ENCODE assay signal across 11 cellular contexts in the genomic region with DNA sequence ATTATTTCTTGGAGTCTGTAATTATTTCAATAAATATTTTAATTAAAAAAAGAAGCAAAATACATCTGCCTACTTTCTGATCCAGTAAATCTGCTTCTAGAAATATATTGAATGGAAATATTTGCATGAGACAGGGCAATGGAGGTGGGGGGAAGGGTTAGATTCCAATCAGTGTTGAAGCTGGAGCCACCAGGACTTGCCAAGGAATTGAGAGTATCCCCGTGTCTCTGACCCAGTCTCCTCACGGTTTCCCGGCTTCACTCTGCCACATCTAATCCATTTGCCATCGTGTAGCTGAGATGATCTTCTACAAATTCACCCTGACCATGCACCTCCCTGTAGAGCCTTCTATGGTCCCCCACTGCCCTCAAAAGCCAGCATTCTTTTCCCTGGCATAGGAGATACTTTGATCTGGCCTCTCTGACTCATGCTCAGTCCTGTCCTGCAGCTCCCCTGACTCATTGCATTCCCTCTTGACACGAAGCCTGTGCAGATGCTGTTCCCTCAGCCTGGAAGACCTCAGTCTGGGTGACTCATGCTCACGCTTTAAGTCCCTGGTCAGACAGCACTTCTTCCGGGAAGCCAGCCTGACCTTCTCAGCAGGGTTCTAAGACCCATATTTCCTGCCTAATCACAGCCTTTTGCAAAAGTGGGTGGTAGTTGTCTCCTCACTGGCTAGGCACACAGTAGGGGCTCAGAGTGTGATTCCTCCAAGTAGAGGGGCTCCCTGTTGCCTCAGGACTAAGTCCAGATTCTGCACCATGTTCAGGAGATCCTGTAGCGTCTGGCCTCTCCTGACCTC. TPM values are rescaled to one million over a fixed set of nuclear protein-coding genes. Genes with fewer than 3 reads are reported as not detected.
DNase-seq lines count a peak whose midpoint lies in the region; ATAC-seq, FAIRE-seq and TF ChIP-seq lines count a peak whose summit lies in the region.
"Had no signal": no experiment of that assay in that cellular context is flagged by ENCODE, and none has a peak within 500 bp of the region (broad histone marks: within the 10 kb centered on the region; RNA-seq: fewer than 3 reads in every experiment).

No MANE protein-coding gene starts in this region.

- H3K27me3 ChIP-seq in SJSA1 (replicated peaks): no peaks in the 10 kb centered on the region
- no peaks in the 10 kb centered on the region; the same call in 1 of the 2 replicates for H3K27me3 ChIP-seq in Karpas-422 (ENCODE audit: low read length)
- peaks cover 0 to 2% (median 0%) of the 10 kb centered on the region in 45 donors for H3K27me3 ChIP-seq in dorsolateral prefrontal cortex

- H3K79me2 ChIP-seq in Karpas-422 (ENCODE audit: low read length): no peaks in the 10 kb centered on the region

- TF ChIP-seq CTCF in fibroblast of villous mesenchyme (IDR thresholded peaks at IDR 0.05; ENCODE audit: insufficient read depth, low read depth, low read length): no peak
- TF ChIP-seq CTCF in dorsolateral prefrontal cortex (IDR thresholded peaks at IDR 0.05 in 54 of 56, conservative IDR thresholded peaks at IDR 0.05 in 2 of 56; ENCODE audit: low read depth in 1 of 56, partially characterized antibody in 56 of 56): no peak

- H3K4me1 ChIP-seq in SJSA1 (replicated peaks) (peaks cover 32% of the 10 kb centered on the region), Karpas-422 (ENCODE audit: low read length) (no peaks in the 10 kb centered on the region)

- H3K9me3 Mint-ChIP-seq in activated naive CD4-positive, alpha-beta T cell treated with anti-CD3 and anti-CD28 coated beads, Interleukin-2, amount 50 U/mL, for 72 hours: peaks cover 5% of the 10 kb centered on the region in 2 donors

- no peak for FAIRE-seq in urothelium cell line (lab: Jason Lieb, UNC)

- H4K20me1 ChIP-seq in Karpas-422 (ENCODE audit: insufficient read depth, low read depth, low read length): no peaks in the 10 kb centered on the region

- H3K4me3 ChIP-seq in SJSA1 (no peak overlapping the region), fibroblast of villous mesenchyme (ENCODE audit: low read depth, low read length) (no peak overlapping the region), Karpas-422 (ENCODE audit: low read length) (no peak overlapping the region), dorsolateral prefrontal cortex (no peak overlapping the region)

- H3K4me2 ChIP-seq in Karpas-422 (ENCODE audit: low read depth, low read length, poor library complexity, severe bottlenecking): no peak overlapping the region

- intact Hi-C loops in dorsolateral prefrontal cortex (cut with DNase I): loop anchor here in 1 of 2 donors (10.0 kb wide), 1 partner anchor 59 kb away; no protein-coding TSS in a partner anchor

- ATAC-seq in activated naive CD4-positive, alpha-beta T cell treated with anti-CD3 and anti-CD28 coated beads, Interleukin-2, amount 50 U/mL, for 72 hours: peak; percentile 68 to 99
- ATAC-seq in HG02973 (IDR thresholded peaks at IDR 0.05; ENCODE audit: unreplicated experiment): no peak
- ATAC-seq: CD8-positive, alpha-beta T cell had no signal

- H3K36me3 ChIP-seq in SJSA1 (no peaks in the 10 kb centered on the region), Karpas-422 (ENCODE audit: insufficient read depth, low read length) (no peaks in the 10 kb centered on the region)

- no peaks in the 10 kb centered on the region for H3K9me2 ChIP-seq in Karpas-422 (replicated peaks; ENCODE audit: insufficient read depth, low read length)

- peaks cover 2% of the 10 kb centered on the region; the same call in 1 of the 2 replicates for H3K9me3 ChIP-seq in SJSA1 (replicated peaks)
- H3K9me3 ChIP-seq in Karpas-422 (ENCODE audit: low read length): no peaks in the 10 kb centered on the region

- peak in 1 of 2 donors; percentile 67 for DNase-seq in activated naive CD4-positive, alpha-beta T cell treated with anti-CD3 and anti-CD28 coated beads, Interleukin-2, amount 50 U/mL, for 72 hours (ENCODE audit: low spot score in 2 of 2)
- no peak for DNase-seq in activated naive CD4-positive, alpha-beta T cell (lab: John Stamatoyannopoulos, UW)
- DNase-seq in SJSA1 (ENCODE audit: low read depth in 1 of 2, low spot score in 2 of 2) (peak; percentile 79 to 93), fibroblast of villous mesenchyme (ENCODE audit: low read depth) (peak; percentile 95), urothelium cell line (ENCODE audit: low spot score) (peak; percentile 95), Karpas-422 (no peak), dorsolateral prefrontal cortex (no peak)
- DNase-seq: CD8-positive, alpha-beta T cell had no signal

- H3K9ac ChIP-seq in Karpas-422 (ENCODE audit: low read length): no peak overlapping the region

- peaks cover 0 to 9% of the 10 kb centered on the region in 2 donors for H3K36me3 Mint-ChIP-seq in activated naive CD4-positive, alpha-beta T cell treated with anti-CD3 and anti-CD28 coated beads, Interleukin-2, amount 50 U/mL, for 72 hours
- H3K36me3 Mint-ChIP-seq: brain, mesothelial cell of epicardium had no signal

- no peak overlapping the region for H2AFZ ChIP-seq in Karpas-422 (ENCODE audit: low read length)

- H3K27ac Mint-ChIP-seq in activated naive CD4-positive, alpha-beta T cell treated with anti-CD3 and anti-CD28 coated beads, Interleukin-2, amount 50 U/mL, for 72 hours: peak overlapping the region in 1 of 2 donors; percentile 32
- H3K27ac Mint-ChIP-seq: brain; CD8-positive, alpha-beta T cell; mesothelial cell of epicardium had no signal

- H3K27ac ChIP-seq in SJSA1 (peak overlapping the region; percentile 54), Karpas-422 (ENCODE audit: low read length) (no peak overlapping the region), dorsolateral prefrontal cortex (no peak overlapping the region)

RNA-seq across cellular contexts. Expression of a gene that starts 23.0 kb away (rescaled TPM):
- 100 to 1,000 TPM; 147 to 374 TPM for total RNA-seq in activated naive CD4-positive, alpha-beta T cell treated with anti-CD3 and anti-CD28 coated beads, Interleukin-2, amount 50 U/mL, for 72 hours
- 75.3 and 98.6 TPM in 2 replicates for total RNA-seq in SJSA1 (2014; rRNA removed; shearing (Covaris generic))
- total RNA-seq in fibroblast of villous mesenchyme (120 and 172 TPM in 2 replicates), dorsolateral prefrontal cortex (100 to 1,000 TPM; 106 to 317 (median 196) TPM)
- total RNA-seq in Karpas-422 (2014; rRNA removed; shearing (Covaris generic); ENCODE audit: low replicate concordance): 105 and 187 TPM in 2 replicates

RNA-seq across cellular contexts. Expression of a gene that starts 50.8 kb away (rescaled TPM):
- 10 to 100 TPM; 40.1 to 70.1 TPM for total RNA-seq in activated naive CD4-positive, alpha-beta T cell treated with anti-CD3 and anti-CD28 coated beads, Interleukin-2, amount 50 U/mL, for 72 hours
- total RNA-seq in SJSA1 (2014; rRNA removed; shearing (Covaris generic)): 42.6 and 57.3 TPM in 2 replicates
- total RNA-seq in fibroblast of villous mesenchyme: 22.0 and 24.5 TPM in 2 replicates
- 19.4 and 20.9 TPM in 2 replicates for total RNA-seq in Karpas-422 (2014; rRNA removed; shearing (Covaris generic); ENCODE audit: low replicate concordance)
- total RNA-seq in dorsolateral prefrontal cortex: 100 to 1,000 TPM in 86 of 120 experiments, 10 to 100 TPM in 34; 69.8 to 147 (median 107) TPM

Comparison
In these comparisons a context has a peak if more than half of its experiments do, and no peak if none do; other contexts are left out.
1. DNase-seq: peak in SJSA1 (2 of 2), fibroblast of villous mesenchyme (single experiment) and urothelium cell line (single experiment); none in activated naive CD4-positive, alpha-beta T cell (0 of 4), Karpas-422 (single experiment) and dorsolateral prefrontal cortex (0 of 10).